In the genomic region with DNA sequence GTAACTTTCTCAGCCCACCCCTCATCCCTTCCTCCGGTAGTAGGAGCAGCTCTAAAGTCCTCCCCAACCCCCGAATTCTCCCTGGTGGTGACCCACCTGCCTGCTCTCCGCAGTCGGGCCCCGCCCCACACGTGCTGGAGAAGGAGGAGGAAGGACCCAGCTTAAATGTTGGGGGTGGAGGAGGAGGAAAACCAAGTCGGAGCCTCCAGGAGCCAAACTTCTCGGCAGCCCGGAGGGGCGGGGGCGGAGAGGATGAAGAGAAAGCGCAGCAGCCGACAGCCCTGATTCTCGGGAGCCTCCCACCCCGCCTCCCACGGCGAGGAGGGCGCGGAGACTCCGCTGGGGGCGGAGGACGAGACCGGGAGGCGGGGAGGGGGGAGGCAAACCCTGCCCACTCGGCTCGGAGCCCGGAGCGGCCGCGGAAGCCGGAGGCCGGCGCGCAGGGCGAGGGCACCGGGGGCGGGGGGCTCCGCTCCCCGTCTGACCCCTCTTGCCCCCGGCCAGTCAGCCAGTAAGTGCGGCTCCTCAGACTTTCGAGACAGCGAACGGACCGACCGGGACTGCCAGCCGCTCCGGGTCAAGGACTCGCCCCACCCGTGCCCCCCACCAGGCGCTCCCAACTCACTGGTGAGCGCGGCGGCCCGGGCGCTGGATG, we compare ENCODE assay signal across 8 cellular contexts. TPM values are rescaled to one million over a fixed set of nuclear protein-coding genes. Genes with fewer than 3 reads are reported as not detected.
DNase-seq lines count a peak whose midpoint lies in the region; ATAC-seq and TF ChIP-seq lines count a peak whose summit lies in the region.

A gene with protein sequence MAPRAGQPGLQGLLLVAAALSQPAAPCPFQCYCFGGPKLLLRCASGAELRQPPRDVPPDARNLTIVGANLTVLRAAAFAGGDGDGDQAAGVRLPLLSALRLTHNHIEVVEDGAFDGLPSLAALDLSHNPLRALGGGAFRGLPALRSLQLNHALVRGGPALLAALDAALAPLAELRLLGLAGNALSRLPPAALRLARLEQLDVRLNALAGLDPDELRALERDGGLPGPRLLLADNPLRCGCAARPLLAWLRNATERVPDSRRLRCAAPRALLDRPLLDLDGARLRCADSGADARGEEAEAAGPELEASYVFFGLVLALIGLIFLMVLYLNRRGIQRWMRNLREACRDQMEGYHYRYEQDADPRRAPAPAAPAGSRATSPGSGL (plus strand): TSS at position 394 of the 655 bp plus-strand sequence. CDS start 276 bp downstream, outside the sequence.

- H3K9me3 ChIP-seq in SJSA1 (replicated peaks), result no peaks in the 10 kb centered on the region
- no peaks in the 10 kb centered on the region for H3K9me3 ChIP-seq in ectodermal cell (ENCODE audit: control insufficient read depth, low read length)
- H3K9me3 ChIP-seq in Karpas-422 (ENCODE audit: low read length), result no peaks in the 10 kb centered on the region

- peak within 1 kb of the TSS; percentile 77 for H3K4me3 Mint-ChIP-seq in nephron progenitor cell

- H3K4me1 Mint-ChIP-seq in nephron progenitor cell, result peaks cover 22% of the 10 kb centered on the region

- no peaks in the 10 kb centered on the region for H4K20me1 ChIP-seq in Karpas-422 (ENCODE audit: insufficient read depth, low read depth, low read length)

- no peak for TF ChIP-seq CTCF in nephron progenitor cell (IDR thresholded peaks at IDR 0.05)

- H3K4me3 ChIP-seq in SJSA1 (peak within 1 kb of the TSS; percentile 31), ectodermal cell (ENCODE audit: insufficient read depth, low read depth, low read length) (peak within 1 kb of the TSS; percentile 39), Karpas-422 (ENCODE audit: low read length) (no peak within 1 kb of the TSS)

- H3K79me2 ChIP-seq in Karpas-422 (ENCODE audit: low read length), result no peaks in the 10 kb centered on the region

- H3K9me2 ChIP-seq in Karpas-422 (replicated peaks; ENCODE audit: insufficient read depth, low read length), result no peaks in the 10 kb centered on the region

- peaks cover 85% of the 10 kb centered on the region for H3K27me3 Mint-ChIP-seq in nephron progenitor cell (ENCODE audit: low read depth, poor library complexity)

- H3K36me3 Mint-ChIP-seq in nephron progenitor cell (ENCODE audit: low read depth), result no peaks in the 10 kb centered on the region

- no peak within 1 kb of the TSS for H3K27ac ChIP-seq in SJSA1
- H3K27ac ChIP-seq in ectodermal cell (ENCODE audit: insufficient read depth, low read depth, low read length, poor library complexity, severe bottlenecking), result no peak within 1 kb of the TSS
- H3K27ac ChIP-seq in Karpas-422 (ENCODE audit: low read length), result no peak within 1 kb of the TSS

- WGBS in ectodermal cell, 2 experiments, result 1% methylated on average over 56 of the region's 56 CpGs

- DNase-seq in SJSA1 (ENCODE audit: low read depth in 1 of 2, low spot score in 2 of 2) (no peak), nephron progenitor cell (peak; percentile 58), Karpas-422 (no peak)
- DNase-seq in activated CD4-positive, CD25-positive, alpha-beta regulatory T cell (lab: John Stamatoyannopoulos, UW), result no peak
- DNase-seq in central memory CD4-positive, alpha-beta T cell, result no peak

- no peaks in the 10 kb centered on the region for H3K36me3 ChIP-seq in SJSA1
- H3K36me3 ChIP-seq in ectodermal cell (ENCODE audit: control insufficient read depth, insufficient read depth, low read length), result no peaks in the 10 kb centered on the region
- H3K36me3 ChIP-seq in Karpas-422 (ENCODE audit: insufficient read depth, low read length), result no peaks in the 10 kb centered on the region

- no peaks in the 10 kb centered on the region for H3K9me3 Mint-ChIP-seq in nephron progenitor cell

- ATAC-seq in GM18498 (IDR thresholded peaks at IDR 0.05; ENCODE audit: unreplicated experiment), result peak; percentile 1
- no peak for ATAC-seq in HG03460 (IDR thresholded peaks at IDR 0.05; ENCODE audit: unreplicated experiment)

- H3K4me1 ChIP-seq in SJSA1 (replicated peaks) (peaks cover 16% of the 10 kb centered on the region), ectodermal cell (ENCODE audit: control insufficient read depth, insufficient read depth, low read length) (peaks cover 21% of the 10 kb centered on the region), Karpas-422 (ENCODE audit: low read length) (no peaks in the 10 kb centered on the region)

- peaks cover 15% of the 10 kb centered on the region for H3K27me3 ChIP-seq in SJSA1 (replicated peaks)
- H3K27me3 ChIP-seq in ectodermal cell (ENCODE audit: control insufficient read depth, insufficient read depth, low read length, poor library complexity, severe bottlenecking), result peaks cover 66% of the 10 kb centered on the region
- no peaks in the 10 kb centered on the region for H3K27me3 ChIP-seq in Karpas-422 (ENCODE audit: low read length)

- no peak within 1 kb of the TSS for H3K9ac ChIP-seq in Karpas-422 (ENCODE audit: low read length)

- no peak within 1 kb of the TSS for H3K4me2 ChIP-seq in Karpas-422 (ENCODE audit: low read depth, low read length, poor library complexity, severe bottlenecking)

- H2AFZ ChIP-seq in Karpas-422 (ENCODE audit: low read length), result no peak within 1 kb of the TSS

- H3K27ac Mint-ChIP-seq in nephron progenitor cell, result no peak within 1 kb of the TSS

RNA-seq across cellular contexts. Expression of the gene that starts here (rescaled TPM):
- not detected in 2 replicates for total RNA-seq in SJSA1 (2014; rRNA removed; shearing (Covaris generic))
- polyA plus RNA-seq in ectodermal cell (2013, experiment 1 of 4), result not detected
- 0.34 TPM for polyA plus RNA-seq in ectodermal cell (2013, experiment 2 of 4)
- polyA plus RNA-seq in ectodermal cell (2013, experiment 3 of 4), result 0.21 TPM
- polyA plus RNA-seq in ectodermal cell (2013, experiment 4 of 4), result 0.28 TPM
- total RNA-seq in Karpas-422 (2014; rRNA removed; shearing (Covaris generic); ENCODE audit: low replicate concordance), result not detected in 2 replicates
